14 cellular contexts compared by ENCODE assay signal in genomic region chr13:20431687-20432384, GRCh38.
DNase-seq lines count a peak whose midpoint lies in the region; ATAC-seq and TF ChIP-seq lines count a peak whose summit lies in the region.
"Had no signal": no experiment of that assay in that cellular context is flagged by ENCODE, and none has a peak within 500 bp of the region (broad histone marks: within the 10 kb centered on the region; RNA-seq: fewer than 3 reads in every experiment).

No MANE protein-coding gene starts in this region.

- no peak overlapping the region for H3K9ac ChIP-seq in endodermal cell (ENCODE audit: extremely low read depth, low read length, poor library complexity, severe bottlenecking)

- TF ChIP-seq POLR2A in heart left ventricle (IDR thresholded peaks at IDR 0.05): no peak

- H3K36me3 Mint-ChIP-seq in memory B cell (peaks cover 23% of the 10 kb centered on the region), endodermal cell (ENCODE audit: low read depth) (no peaks in the 10 kb centered on the region)

- no peak for TF ChIP-seq CTCF in right atrium auricular region (IDR thresholded peaks at IDR 0.05)
- TF ChIP-seq CTCF in heart left ventricle (IDR thresholded peaks at IDR 0.05): no peak
- TF ChIP-seq CTCF in RWPE1 (conservative IDR thresholded peaks at IDR 0.05; ENCODE audit: low read depth): no peak
- no peak for TF ChIP-seq CTCF in endodermal cell (conservative IDR thresholded peaks at IDR 0.05)

- 84 to 89% (median 85%) methylated on average over 15 of the region's 15 CpGs for WGBS in heart left ventricle, 4 donors
- WGBS in endodermal cell (ENCODE audit: insufficient coverage in 1 of 2, insufficient read length in 1 of 2), 2 experiments: 92 to 96% methylated on average over 9 to 15 of the region's 15 CpGs

- H3K27me3 ChIP-seq in right atrium auricular region (no peaks in the 10 kb centered on the region), heart left ventricle (no peaks in the 10 kb centered on the region), endodermal cell (ENCODE audit: control insufficient read depth, insufficient read depth, low read length, poor library complexity, severe bottlenecking) (no peaks in the 10 kb centered on the region)

- H3K4me1 ChIP-seq in right atrium auricular region (peaks cover 0 to 10% of the 10 kb centered on the region in 2 donors), heart left ventricle (peaks cover 0 to 6% (median 1%) of the 10 kb centered on the region in 12 donors), endodermal cell (ENCODE audit: control insufficient read depth, insufficient read depth, low read length) (no peaks in the 10 kb centered on the region)

- no peaks in the 10 kb centered on the region for H3K9me3 ChIP-seq in right atrium auricular region
- H3K9me3 ChIP-seq in heart left ventricle: no peaks in the 10 kb centered on the region
- H3K9me3 ChIP-seq in endodermal cell (ENCODE audit: control insufficient read depth, low read length): no peaks in the 10 kb centered on the region
- H3K9me3 ChIP-seq: HAP-1 had no signal

- H3K27ac Mint-ChIP-seq in memory B cell (peak overlapping the region; percentile 2), endodermal cell (no peak overlapping the region)
- H3K27ac Mint-ChIP-seq: B cell had no signal

- H3K4me1 Mint-ChIP-seq in memory B cell (peaks cover 4% of the 10 kb centered on the region), endodermal cell (no peaks in the 10 kb centered on the region)

- H3K4me3 ChIP-seq in right atrium auricular region (no peak overlapping the region), heart left ventricle (no peak overlapping the region), endodermal cell (ENCODE audit: low read length) (no peak overlapping the region)
- H3K4me3 ChIP-seq: HAP-1 had no signal

- intact Hi-C loops in heart left ventricle (cut with DNase I): no loop called here

- CTCF ChIA-PET in RWPE1 (lab: Yijun Ruan, JAX): interaction anchor here (0.7 kb wide), 1 partner anchor 83 kb away, joined by 3 read pairs; no protein-coding TSS in a partner anchor

- H3K27ac ChIP-seq in right atrium auricular region (peak overlapping the region; percentile 9 to 39), heart left ventricle (no peak overlapping the region), RWPE1 (peak overlapping the region; percentile 95), endodermal cell (ENCODE audit: low read depth, low read length) (no peak overlapping the region)

- H3K4me3 Mint-ChIP-seq in memory B cell: no peak overlapping the region
- H3K4me3 Mint-ChIP-seq in endodermal cell: no peak overlapping the region
- H3K4me3 Mint-ChIP-seq: B cell had no signal

- ATAC-seq in heart left ventricle: no peak
- no peak for ATAC-seq in memory B cell (ENCODE audit: low read depth)
- no peak for ATAC-seq in HG02870 (IDR thresholded peaks at IDR 0.05; ENCODE audit: unreplicated experiment)
- ATAC-seq in HG03139 (IDR thresholded peaks at IDR 0.05; ENCODE audit: unreplicated experiment): no peak
- ATAC-seq: Panc1 had no signal

- DNase-seq in right atrium auricular region (ENCODE audit: low spot score) (no peak), heart left ventricle (no peak), RWPE1 (ENCODE audit: low spot score) (no peak), memory B cell (ENCODE audit: low spot score in 2 of 2) (no peak), endodermal cell (no peak)
- DNase-seq: DMS 273 treated with DMSO at 0.1 percent for 48 hours, NCI-H1417 treated with DMSO at 0.1 percent for 48 hours, NCI-H2081, NCI-H82 had no signal

- H3K9me3 Mint-ChIP-seq in memory B cell (peaks cover 3% of the 10 kb centered on the region), endodermal cell (no peaks in the 10 kb centered on the region)

- H3K27me3 Mint-ChIP-seq in memory B cell (no peaks in the 10 kb centered on the region), endodermal cell (ENCODE audit: insufficient read depth) (peaks cover 28% of the 10 kb centered on the region)
- H3K27me3 Mint-ChIP-seq: B cell had no signal

- H3K36me3 ChIP-seq in right atrium auricular region (no peaks in the 10 kb centered on the region), heart left ventricle (peaks cover 0 to 21% (median 4%) of the 10 kb centered on the region in 9 donors), endodermal cell (ENCODE audit: control insufficient read depth, insufficient read depth, low read length) (no peaks in the 10 kb centered on the region)
- H3K36me3 ChIP-seq: HAP-1 had no signal

- POLR2A ChIA-PET in RWPE1 (lab: Yijun Ruan, JAX; ENCODE audit: low non-redundant PET): interaction anchor here (0.6 kb wide), 1 partner anchor 12 kb away, joined by 4 read pairs; no protein-coding TSS in a partner anchor

Comparison
In these comparisons a context has a peak if more than half of its experiments do, and no peak if none do; other contexts are left out.
1. H3K27ac ChIP-seq: peak in right atrium auricular region (2 of 2) and RWPE1 (single experiment); none in heart left ventricle (0 of 12) and endodermal cell (single experiment).